In genomic region chr11:65121447-65121864, GRCh38 we compare ENCODE assay signal across 8 cellular contexts. TPM values are rescaled to one million over a fixed set of nuclear protein-coding genes. Genes with fewer than 3 reads are reported as not detected.
DNase-seq lines count a peak whose midpoint lies in the region; TF ChIP-seq lines count a peak whose summit lies in the region.

No MANE protein-coding gene starts in this region.

- H3K36me3 ChIP-seq in A673 (ENCODE audit: insufficient read depth, low read length, poor library complexity, severe bottlenecking) (peaks cover 55% of the 10 kb centered on the region), HUES48 (ENCODE audit: control insufficient read depth, insufficient read depth, low read length) (peaks cover 56% of the 10 kb centered on the region), ascending aorta (peaks cover 31 to 54% of the 10 kb centered on the region in 2 donors), suprapubic skin (peaks cover 43% of the 10 kb centered on the region)

- H3K27ac ChIP-seq in A673 (ENCODE audit: low read depth, low read length, poor library complexity, severe bottlenecking) = peak overlapping the region; percentile 83
- H3K27ac ChIP-seq in HUES48 (ENCODE audit: low read depth, low read length) = peak overlapping the region; percentile 79
- peak overlapping the region; percentile 91 to 96 for H3K27ac ChIP-seq in ascending aorta
- peak overlapping the region; percentile 90 for H3K27ac ChIP-seq in suprapubic skin

- TF ChIP-seq POLR2A in suprapubic skin (IDR thresholded peaks at IDR 0.05) = no peak

- H3K4me1 ChIP-seq in A673 (ENCODE audit: insufficient read depth, low read length, poor library complexity, severe bottlenecking) (peaks cover 13% of the 10 kb centered on the region), HUES48 (ENCODE audit: control insufficient read depth, insufficient read depth, low read length) (peaks cover 6% of the 10 kb centered on the region), ascending aorta (peaks cover 19 to 21% of the 10 kb centered on the region in 2 donors), suprapubic skin (peaks cover 55% of the 10 kb centered on the region)

- TF ChIP-seq CTCF in A673 (conservative IDR thresholded peaks at IDR 0.05; ENCODE audit: low read depth, low read length) = no peak
- TF ChIP-seq CTCF in ascending aorta (IDR thresholded peaks at IDR 0.05) = no peak
- no peak for TF ChIP-seq CTCF in suprapubic skin (IDR thresholded peaks at IDR 0.05)
- TF ChIP-seq CTCF in GM13976 (IDR thresholded peaks at IDR 0.05; ENCODE audit: borderline replicate concordance, control extremely low read depth, extremely low read depth, insufficient read depth, missing control alignments) = no peak

- intact Hi-C loops in A673 (cut with micrococcal nuclease; ENCODE audit: unreplicated experiment) (no loop called here), ascending aorta (cut with DNase I) (no loop called here)

- peak overlapping the region; percentile 94 for H3K9ac ChIP-seq in HUES48 (ENCODE audit: low read depth, low read length)

- WGBS in suprapubic skin = under 1% methylated on average over 17 of the region's 22 CpGs

- H3K27me3 ChIP-seq in A673 (replicated peaks; ENCODE audit: insufficient read depth, low read depth, low read length, poor library complexity) (no peaks in the 10 kb centered on the region), HUES48 (ENCODE audit: control insufficient read depth, insufficient read depth, low read length) (no peaks in the 10 kb centered on the region), ascending aorta (no peaks in the 10 kb centered on the region), suprapubic skin (no peaks in the 10 kb centered on the region)

- H3K4me3 ChIP-seq in A673 (ENCODE audit: low read depth, low read length, poor library complexity, severe bottlenecking) (peak overlapping the region; percentile 89), HUES48 (ENCODE audit: low read depth, low read length) (peak overlapping the region; percentile 84), ascending aorta (peak overlapping the region; percentile 80 to 91), suprapubic skin (peak overlapping the region; percentile 66)

- BruUV-seq in A673 (replicated peaks; lab: Mats Ljungman, UMichigan) = no TSS peak

- CTCF ChIA-PET in A673 (lab: Charles Lee) = interaction anchor here (0.6 to 1.4 kb wide), 5 partner anchors 9 to 277 kb away, joined by 3 to 11 read pairs (median 3); partner anchors contain the start of genes CDC42BPG and TM7SF2

- in situ Hi-C loops in GM13976 (cut with MboI; ENCODE audit: low sequenced_read_pairs, unreplicated experiment) = no loop called here

- TF ChIP-seq EP300 in suprapubic skin (IDR thresholded peaks at IDR 0.05) = no peak

- no peaks in the 10 kb centered on the region for H3K9me3 ChIP-seq in A673 (ENCODE audit: low read depth, low read length, poor library complexity, severe bottlenecking)
- H3K9me3 ChIP-seq in HUES48 (ENCODE audit: control insufficient read depth, insufficient read depth, low read length) = no peaks in the 10 kb centered on the region
- H3K9me3 ChIP-seq in ascending aorta = no peaks in the 10 kb centered on the region
- no peaks in the 10 kb centered on the region for H3K9me3 ChIP-seq in suprapubic skin

- no peak for DNase-seq in A673 (ENCODE audit: low spot score)
- DNase-seq in ascending aorta (ENCODE audit: low spot score in 2 of 2) = peak in 1 of 2 donors; percentile 66
- peak; percentile 39 for DNase-seq in left kidney (ENCODE audit: low read depth, low spot score)
- DNase-seq in suprapubic skin (ENCODE audit: low spot score in 2 of 2) = peak; percentile 75 to 78
- DNase-seq in AG08396 (ENCODE audit: low spot score) = no peak
- DNase-seq in stimulated activated CD8-positive, alpha-beta memory T cell treated with anti-CD3 and anti-CD28 coated beads, Interleukin-4, amount 100 ng/mL, for 48 hours = no peak
- DNase-seq in GM13976 (ENCODE audit: low spot score) = no peak

- POLR2A ChIA-PET in A673 (lab: Charles Lee; ENCODE audit: low non-redundant PET) = interaction anchor here (0.9 to 1.1 kb wide), 2 partner anchors 13 to 804 kb away, joined by 3 to 6 read pairs; partner anchors contain the start of genes PRDX5 and TRMT112

RNA-seq across cellular contexts. Expression of gene FAU, which starts 0.5 kb away (rescaled TPM):
- total RNA-seq in A673 (2021) (920 and 956 TPM in 2 replicates), ascending aorta (1,253 TPM), suprapubic skin (100 to 1,000 TPM; 584 to 609 (median 602) TPM)

RNA-seq across cellular contexts. Expression of gene MRPL49, which starts 0.7 kb away (rescaled TPM):
- 90.2 and 91.0 TPM in 2 replicates for total RNA-seq in A673 (2021)
- total RNA-seq in ascending aorta = 43.2 TPM
- 10 to 100 TPM; 48.0 to 68.5 (median 61.7) TPM for total RNA-seq in suprapubic skin

RNA-seq across cellular contexts. Expression of gene ZNHIT2, which starts 4.0 kb away (rescaled TPM):
- total RNA-seq in A673 (2021) (22.3 and 27.4 TPM in 2 replicates), ascending aorta (35.3 TPM), suprapubic skin (10 to 100 TPM in 3 of 4 donors, 1 to 10 TPM in 1; 9.0 to 23.3 (median 17.6) TPM)

RNA-seq across cellular contexts. Expression of gene TM7SF2, which starts 9.8 kb away (rescaled TPM):
- 37.8 and 50.5 TPM in 2 replicates for total RNA-seq in A673 (2021)
- total RNA-seq in ascending aorta = 10.6 TPM
- total RNA-seq in suprapubic skin = 100 to 1,000 TPM in 2 of 4 donors, 10 to 100 TPM in 2; 76.5 to 214 (median 145) TPM

RNA-seq across cellular contexts. Expression of gene SYVN1, which starts 12.9 kb away (rescaled TPM):
- total RNA-seq in A673 (2021) (47.6 and 48.5 TPM in 2 replicates), ascending aorta (229 TPM), suprapubic skin (10 to 100 TPM; 52.7 to 61.2 (median 56.9) TPM)

Comparison
In these comparisons a context has a peak if more than half of its experiments do, and no peak if none do; other contexts are left out.
1. DNase-seq: peak in left kidney (single experiment) and suprapubic skin (2 of 2); none in A673 (single experiment), AG08396 (single experiment), stimulated activated CD8-positive, alpha-beta memory T cell treated with anti-CD3 and anti-CD28 coated beads, Interleukin-4, amount 100 ng/mL, for 48 hours (single experiment) and GM13976 (single experiment).
2. Peak in every context shown above with its lines, with median percentiles within 50 percentile points of each other: H3K27ac ChIP-seq and H3K4me3 ChIP-seq.